In genomic region chr16:59030923-59031485, GRCh38 we compare ENCODE assay signal across 23 cellular contexts.
"Had no signal": no experiment of that assay in that cellular context is flagged by ENCODE, and none has a peak within 500 bp of the region (broad histone marks: within the 10 kb centered on the region; RNA-seq: fewer than 3 reads in every experiment).

No MANE protein-coding gene starts in this region.

- DNase-seq: naive thymus-derived CD8-positive, alpha-beta T cell; nephron progenitor cell; occipital lobe; ovary; posterior cingulate gyrus; psoas muscle; right cardiac atrium; right lobe of liver; sigmoid colon; small intestine; stimulated activated CD4-positive, alpha-beta T cell treated with anti-CD3 and anti-CD28 coated beads, Interleukin-15, amount 100 ng/mL, for 24 hours; stimulated activated CD4-positive, alpha-beta T cell treated with anti-CD3 and anti-CD28 coated beads, Interleukin-2, amount 100 ng/mL, for 24 hours; stimulated activated CD4-positive, alpha-beta T cell treated with anti-CD3 and anti-CD28 coated beads, Interleukin-2, amount 100 ng/mL, for 48 hours; stimulated activated CD4-positive, alpha-beta T cell treated with anti-CD3 and anti-CD28 coated beads, Interleukin-4, amount 100 ng/mL, for 24 hours; stimulated activated naive B cell treated with anti-CD40 and anti-IgM and Interleukin-4, amounts not matched to agents 10 μg/mL and 1 μg/mL and 100 μg/mL, for 72 hours; stimulated activated naive CD4-positive, alpha-beta T cell treated with Interleukin-2 at 50 U/mL for 16 hours; stomach; thyroid gland; trophoblast cell; upper lobe of left lung had no signal

- FAIRE-seq: small intestine, urothelium cell line had no signal

- ATAC-seq: naive thymus-derived CD8-positive, alpha-beta T cell; natural killer cell treated with Interleukin-12 subunit alpha and Interleukin-12 subunit beta and Interleukin-15 and Interleukin-18, amount 100 ng/mL, for 72 hours; psoas muscle; right cardiac atrium; right lobe of liver; stimulated activated effector memory CD8-positive, alpha-beta T cell treated with anti-CD3 and anti-CD28 coated beads, Interleukin-12 subunit alpha, Interleukin-12 subunit beta, amount 100 ng/mL, for 72 hours; stimulated activated naive B cell treated with anti-CD40 and anti-IgM and Interleukin-4, amounts not matched to agents 10 μg/mL and 1 μg/mL and 100 μg/mL, for 72 hours had no signal
